34 cellular contexts compared by ENCODE assay signal in genomic region chr9:34545497-34545896, GRCh38. TPM values are rescaled to one million over a fixed set of nuclear protein-coding genes. Genes with fewer than 3 reads are reported as not detected.
"Had no signal": no experiment of that assay in that cellular context is flagged by ENCODE, and none has a peak within 500 bp of the region (broad histone marks: within the 10 kb centered on the region; RNA-seq: fewer than 3 reads in every experiment).

No MANE protein-coding gene starts in this region.

- H3K9me3 ChIP-seq: breast epithelium, gastroesophageal sphincter, ovary, prostate gland, thyroid gland had no signal

- DNase-seq: activated CD4-positive, alpha-beta T cell treated with anti-CD3 and anti-CD28 coated beads for 48 hours; activated CD4-positive, alpha-beta T cell treated with anti-CD3 and anti-CD28 coated beads, Interleukin-2, amount 50 U/mL, for 48 hours; activated gamma-delta T cell; activated naive CD4-positive, alpha-beta T cell treated with anti-CD3 and anti-CD28 coated beads, Interleukin-2, amount 50 U/mL, for 16 hours; activated T-cell treated with anti-CD3 and anti-CD28 coated beads, Interleukin-2, amount 50 U/mL, for 72 hours; amniotic stem cell; central memory CD4-positive, alpha-beta T cell; effector memory CD4-positive, alpha-beta T cell; erythroblast; hippocampal formation; immature natural killer cell; kidney; mammary epithelial cell; ovary; retina; stimulated activated CD4-positive, alpha-beta T cell treated with anti-CD3 and anti-CD28 coated beads, Interleukin-1b, Interleukin-23, amount 100 ng/mL, for 48 hours; stimulated activated CD4-positive, alpha-beta T cell treated with anti-CD3 and anti-CD28 coated beads, Interleukin-4, amount 100 ng/mL, for 4 hours; stimulated activated CD8-positive, alpha-beta memory T cell treated with anti-CD3 and anti-CD28 coated beads, Interleukin-4, amount 100 ng/mL, for 48 hours; stimulated activated naive CD8-positive, alpha-beta T cell treated with anti-CD3 and anti-CD28 coated beads, Interleukin-15, amount 100 ng/mL, for 72 hours; substantia nigra; thyroid gland; WERI-Rb-1 had no signal

- H3K9me3 Mint-ChIP-seq: activated T-cell treated with anti-CD3 and anti-CD28 coated beads, Interleukin-2, amount 50 U/mL, for 72 hours; immature natural killer cell; nephron; stimulated activated memory B cell treated with anti-CD40 and anti-IgM and Interleukin-4, amounts not matched to agents 10 μg/mL and 1 μg/mL and 100 μg/mL, for 72 hours; stimulated activated naive CD8-positive, alpha-beta T cell treated with anti-CD3 and anti-CD28 coated beads, Interleukin-15, amount 100 ng/mL, for 72 hours had no signal

- H3K36me3 ChIP-seq: breast epithelium, gastroesophageal sphincter, ovary, prostate gland, thyroid gland, WERI-Rb-1 had no signal

- H3K4me3 Mint-ChIP-seq: activated T-cell treated with anti-CD3 and anti-CD28 coated beads, Interleukin-2, amount 50 U/mL, for 72 hours; immature natural killer cell; nephron; stimulated activated memory B cell treated with anti-CD40 and anti-IgM and Interleukin-4, amounts not matched to agents 10 μg/mL and 1 μg/mL and 100 μg/mL, for 72 hours; stimulated activated naive CD8-positive, alpha-beta T cell treated with anti-CD3 and anti-CD28 coated beads, Interleukin-15, amount 100 ng/mL, for 72 hours had no signal

- H3K27ac ChIP-seq: breast epithelium, gastroesophageal sphincter, ovary, thyroid gland, WERI-Rb-1 had no signal

- H3K4me1 Mint-ChIP-seq: immature natural killer cell; stimulated activated memory B cell treated with anti-CD40 and anti-IgM and Interleukin-4, amounts not matched to agents 10 μg/mL and 1 μg/mL and 100 μg/mL, for 72 hours; stimulated activated naive CD8-positive, alpha-beta T cell treated with anti-CD3 and anti-CD28 coated beads, Interleukin-15, amount 100 ng/mL, for 72 hours had no signal

- H3K36me3 Mint-ChIP-seq: immature natural killer cell; stimulated activated memory B cell treated with anti-CD40 and anti-IgM and Interleukin-4, amounts not matched to agents 10 μg/mL and 1 μg/mL and 100 μg/mL, for 72 hours had no signal

- H3K4me3 ChIP-seq: breast epithelium, gastroesophageal sphincter, ovary, prostate gland, smooth muscle cell, thyroid gland had no signal

- H3K27me3 ChIP-seq: breast epithelium, ovary, thyroid gland had no signal

- ATAC-seq: activated CD4-positive, CD25-positive, alpha-beta regulatory T cell treated with anti-CD3 and anti-CD28 coated beads, Interleukin-2, amount 50 U/mL, for 24 hours; activated T-cell treated with anti-CD3 and anti-CD28 coated beads, Interleukin-2, amount 50 U/mL, for 72 hours; gastroesophageal sphincter; left colon; stimulated activated memory B cell treated with anti-CD40 and anti-IgM and Interleukin-4, amounts not matched to agents 10 μg/mL and 1 μg/mL and 100 μg/mL, for 72 hours; stimulated activated naive CD8-positive, alpha-beta T cell treated with anti-CD3 and anti-CD28 coated beads, Interleukin-15, amount 100 ng/mL, for 72 hours had no signal

- H3K4me1 ChIP-seq: breast epithelium, thyroid gland had no signal

- H3K27ac Mint-ChIP-seq: activated T-cell treated with anti-CD3 and anti-CD28 coated beads, Interleukin-2, amount 50 U/mL, for 72 hours; immature natural killer cell; nephron; stimulated activated memory B cell treated with anti-CD40 and anti-IgM and Interleukin-4, amounts not matched to agents 10 μg/mL and 1 μg/mL and 100 μg/mL, for 72 hours; stimulated activated naive CD8-positive, alpha-beta T cell treated with anti-CD3 and anti-CD28 coated beads, Interleukin-15, amount 100 ng/mL, for 72 hours had no signal

RNA-seq across cellular contexts. Expression of gene ENHO, which starts 22.7 kb away (rescaled TPM):
- total RNA-seq: fibroblast of lung, fibroblast of villous mesenchyme, smooth muscle cell, thyroid gland had no signal
- polyA plus RNA-seq: fibroblast of lung had no signal

RNA-seq across cellular contexts. Expression of gene CNTFR, which starts 44.0 kb away (rescaled TPM):
- total RNA-seq: activated T-cell treated with anti-CD3 and anti-CD28 coated beads, Interleukin-2, amount 50 U/mL, for 72 hours; dermis microvascular lymphatic vessel endothelial cell; fibroblast of lung; fibroblast of villous mesenchyme; mammary epithelial cell; T-helper 1 cell treated with Interleukin-12 subunit alpha and Interleukin-12 subunit beta and Interleukin-4 antibody, amounts not matched to agents 30 ng/mL and 1 ng/mL, for 36 hours had no signal
- polyA plus RNA-seq: fibroblast of lung, immature natural killer cell, mammary epithelial cell had no signal
